ENCODE assay signal across 2 cellular contexts in the genomic region with DNA sequence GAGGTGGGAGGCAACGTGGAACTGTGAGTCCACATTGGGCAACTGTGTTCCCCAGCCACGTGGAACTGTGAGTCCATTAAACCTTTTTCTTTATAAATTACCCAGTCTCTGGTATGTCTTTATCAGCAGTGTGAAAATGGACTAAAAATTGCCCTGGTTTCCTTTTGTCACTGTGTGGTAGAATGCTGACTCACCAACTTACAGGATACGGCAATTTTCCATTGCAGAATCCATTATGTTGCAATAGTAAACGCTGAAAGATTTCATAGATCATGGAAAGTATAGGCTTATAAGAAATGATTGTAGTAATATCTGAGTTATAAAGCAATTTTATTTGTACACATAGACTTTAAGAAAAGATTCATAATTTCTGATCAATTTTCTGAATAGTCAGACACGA.
TF ChIP-seq lines count a peak whose summit lies in the region.

No MANE protein-coding gene starts in this region.

TF ChIP-seq in K562, 482 proteins besides CTCF, POLR2A, EP300 and RAD21 (continued from another document and continues in another):
- no peak for TF ChIP-seq ZFP36 (IDR thresholded peaks at IDR 0.05; ENCODE audit: low read depth, low read length, partially characterized antibody)
- TF ChIP-seq, protein P1, sequence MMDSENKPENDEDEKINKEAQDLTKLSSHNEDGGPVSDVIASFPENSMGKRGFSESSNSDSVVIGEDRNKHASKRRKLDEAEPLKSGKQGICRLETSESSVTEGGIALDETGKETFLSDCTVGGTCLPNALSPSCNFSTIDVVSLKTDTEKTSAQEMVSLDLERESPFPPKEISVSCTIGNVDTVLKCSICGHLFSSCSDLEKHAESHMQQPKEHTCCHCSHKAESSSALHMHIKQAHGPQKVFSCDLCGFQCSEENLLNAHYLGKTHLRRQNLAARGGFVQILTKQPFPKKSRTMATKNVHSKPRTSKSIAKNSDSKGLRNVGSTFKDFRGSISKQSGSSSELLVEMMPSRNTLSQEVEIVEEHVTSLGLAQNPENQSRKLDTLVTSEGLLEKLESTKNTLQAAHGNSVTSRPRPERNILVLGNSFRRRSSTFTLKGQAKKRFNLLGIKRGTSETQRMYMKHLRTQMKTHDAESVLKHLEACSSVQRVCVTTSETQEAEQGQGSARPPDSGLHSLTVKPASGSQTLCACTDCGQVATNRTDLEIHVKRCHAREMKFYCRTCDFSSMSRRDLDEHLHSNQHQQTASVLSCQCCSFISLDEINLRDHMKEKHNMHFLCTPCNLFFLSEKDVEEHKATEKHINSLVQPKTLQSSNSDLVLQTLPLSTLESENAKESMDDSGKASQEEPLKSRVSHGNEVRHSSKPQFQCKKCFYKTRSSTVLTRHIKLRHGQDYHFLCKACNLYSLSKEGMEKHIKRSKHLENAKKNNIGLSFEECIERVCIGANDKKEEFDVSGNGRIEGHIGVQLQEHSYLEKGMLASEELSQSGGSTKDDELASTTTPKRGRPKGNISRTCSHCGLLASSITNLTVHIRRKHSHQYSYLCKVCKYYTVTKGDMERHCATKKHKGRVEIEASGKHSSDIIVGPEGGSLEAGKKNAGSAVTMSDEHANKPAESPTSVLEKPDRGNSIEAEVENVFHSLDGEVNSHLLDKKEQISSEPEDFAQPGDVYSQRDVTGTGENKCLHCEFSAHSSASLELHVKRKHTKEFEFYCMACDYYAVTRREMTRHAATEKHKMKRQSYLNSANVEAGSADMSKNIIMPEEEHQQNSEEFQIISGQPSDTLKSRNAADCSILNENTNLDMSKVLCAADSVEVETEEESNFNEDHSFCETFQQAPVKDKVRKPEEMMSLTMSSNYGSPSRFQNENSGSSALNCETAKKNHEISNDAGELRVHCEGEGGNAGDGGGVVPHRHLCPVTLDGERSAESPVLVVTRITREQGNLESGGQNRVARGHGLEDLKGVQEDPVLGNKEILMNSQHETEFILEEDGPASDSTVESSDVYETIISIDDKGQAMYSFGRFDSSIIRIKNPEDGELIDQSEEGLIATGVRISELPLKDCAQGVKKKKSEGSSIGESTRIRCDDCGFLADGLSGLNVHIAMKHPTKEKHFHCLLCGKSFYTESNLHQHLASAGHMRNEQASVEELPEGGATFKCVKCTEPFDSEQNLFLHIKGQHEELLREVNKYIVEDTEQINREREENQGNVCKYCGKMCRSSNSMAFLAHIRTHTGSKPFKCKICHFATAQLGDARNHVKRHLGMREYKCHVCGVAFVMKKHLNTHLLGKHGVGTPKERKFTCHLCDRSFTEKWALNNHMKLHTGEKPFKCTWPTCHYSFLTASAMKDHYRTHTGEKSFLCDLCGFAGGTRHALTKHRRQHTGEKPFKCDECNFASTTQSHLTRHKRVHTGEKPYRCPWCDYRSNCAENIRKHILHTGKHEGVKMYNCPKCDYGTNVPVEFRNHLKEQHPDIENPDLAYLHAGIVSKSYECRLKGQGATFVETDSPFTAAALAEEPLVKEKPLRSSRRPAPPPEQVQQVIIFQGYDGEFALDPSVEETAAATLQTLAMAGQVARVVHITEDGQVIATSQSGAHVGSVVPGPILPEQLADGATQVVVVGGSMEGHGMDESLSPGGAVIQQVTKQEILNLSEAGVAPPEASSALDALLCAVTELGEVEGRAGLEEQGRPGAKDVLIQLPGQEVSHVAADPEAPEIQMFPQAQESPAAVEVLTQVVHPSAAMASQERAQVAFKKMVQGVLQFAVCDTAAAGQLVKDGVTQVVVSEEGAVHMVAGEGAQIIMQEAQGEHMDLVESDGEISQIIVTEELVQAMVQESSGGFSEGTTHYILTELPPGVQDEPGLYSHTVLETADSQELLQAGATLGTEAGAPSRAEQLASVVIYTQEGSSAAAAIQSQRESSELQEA (IDR thresholded peaks at IDR 0.05; ENCODE audit: low read depth), result no peak
- peak; percentile 58 for TF ChIP-seq ZNF316 (IDR thresholded peaks at IDR 0.05)
- no peak for TF ChIP-seq ZNF780A (CRISPR knock-in tag; IDR thresholded peaks at IDR 0.05)
- TF ChIP-seq, protein P2, sequence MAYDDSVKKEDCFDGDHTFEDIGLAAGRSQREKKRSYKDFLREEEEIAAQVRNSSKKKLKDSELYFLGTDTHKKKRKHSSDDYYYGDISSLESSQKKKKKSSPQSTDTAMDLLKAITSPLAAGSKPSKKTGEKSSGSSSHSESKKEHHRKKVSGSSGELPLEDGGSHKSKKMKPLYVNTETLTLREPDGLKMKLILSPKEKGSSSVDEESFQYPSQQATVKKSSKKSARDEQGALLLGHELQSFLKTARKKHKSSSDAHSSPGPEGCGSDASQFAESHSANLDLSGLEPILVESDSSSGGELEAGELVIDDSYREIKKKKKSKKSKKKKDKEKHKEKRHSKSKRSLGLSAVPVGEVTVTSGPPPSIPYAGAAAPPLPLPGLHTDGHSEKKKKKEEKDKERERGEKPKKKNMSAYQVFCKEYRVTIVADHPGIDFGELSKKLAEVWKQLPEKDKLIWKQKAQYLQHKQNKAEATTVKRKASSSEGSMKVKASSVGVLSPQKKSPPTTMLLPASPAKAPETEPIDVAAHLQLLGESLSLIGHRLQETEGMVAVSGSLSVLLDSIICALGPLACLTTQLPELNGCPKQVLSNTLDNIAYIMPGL (CRISPR knock-in tag; IDR thresholded peaks at IDR 0.05), result no peak
- no peak for TF ChIP-seq KAT7 (CRISPR knock-in tag; IDR thresholded peaks at IDR 0.05; ENCODE audit: borderline replicate concordance)
- no peak for TF ChIP-seq NFATC3 (IDR thresholded peaks at IDR 0.05)
- no peak for TF ChIP-seq DACH1 (IDR thresholded peaks at IDR 0.05; ENCODE audit: partially characterized antibody)
- TF ChIP-seq, protein P3, sequence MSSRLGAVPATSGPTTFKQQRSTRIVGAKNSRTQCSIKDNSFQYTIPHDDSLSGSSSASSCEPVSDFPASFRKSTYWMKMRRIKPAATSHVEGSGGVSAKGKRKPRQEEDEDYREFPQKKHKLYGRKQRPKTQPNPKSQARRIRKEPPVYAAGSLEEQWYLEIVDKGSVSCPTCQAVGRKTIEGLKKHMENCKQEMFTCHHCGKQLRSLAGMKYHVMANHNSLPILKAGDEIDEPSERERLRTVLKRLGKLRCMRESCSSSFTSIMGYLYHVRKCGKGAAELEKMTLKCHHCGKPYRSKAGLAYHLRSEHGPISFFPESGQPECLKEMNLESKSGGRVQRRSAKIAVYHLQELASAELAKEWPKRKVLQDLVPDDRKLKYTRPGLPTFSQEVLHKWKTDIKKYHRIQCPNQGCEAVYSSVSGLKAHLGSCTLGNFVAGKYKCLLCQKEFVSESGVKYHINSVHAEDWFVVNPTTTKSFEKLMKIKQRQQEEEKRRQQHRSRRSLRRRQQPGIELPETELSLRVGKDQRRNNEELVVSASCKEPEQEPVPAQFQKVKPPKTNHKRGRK (tag; IDR thresholded peaks at IDR 0.05), result no peak
- TF ChIP-seq RBFOX2 (IDR thresholded peaks at IDR 0.05; ENCODE audit: low read depth, low read length), result no peak
- no peak for TF ChIP-seq SPI1 (IDR thresholded peaks at IDR 0.05; ENCODE audit: borderline replicate concordance, low read depth, low read length)
- TF ChIP-seq CEBPB (tag; IDR thresholded peaks at IDR 0.05), result peak; percentile 71
- TF ChIP-seq ZNF57 (CRISPR knock-in tag; IDR thresholded peaks at IDR 0.05), result no peak
- no peak for TF ChIP-seq KLF10 (CRISPR knock-in tag; IDR thresholded peaks at IDR 0.05)
- no peak for TF ChIP-seq ZBED1 (IDR thresholded peaks at IDR 0.05)
- no peak for TF ChIP-seq POLR3A (IDR thresholded peaks at IDR 0.05; ENCODE audit: borderline replicate concordance, extremely low read depth, insufficient read depth, insufficient read length)
- TF ChIP-seq FOXM1 (IDR thresholded peaks at IDR 0.05; ENCODE audit: low read depth), result no peak
- no peak for TF ChIP-seq FOXM1 (CRISPR knock-in tag; IDR thresholded peaks at IDR 0.05; ENCODE audit: low read depth)

TF ChIP-seq in HepG2, 621 proteins besides CTCF, POLR2A, EP300 and RAD21:
- TF ChIP-seq, protein P4, sequence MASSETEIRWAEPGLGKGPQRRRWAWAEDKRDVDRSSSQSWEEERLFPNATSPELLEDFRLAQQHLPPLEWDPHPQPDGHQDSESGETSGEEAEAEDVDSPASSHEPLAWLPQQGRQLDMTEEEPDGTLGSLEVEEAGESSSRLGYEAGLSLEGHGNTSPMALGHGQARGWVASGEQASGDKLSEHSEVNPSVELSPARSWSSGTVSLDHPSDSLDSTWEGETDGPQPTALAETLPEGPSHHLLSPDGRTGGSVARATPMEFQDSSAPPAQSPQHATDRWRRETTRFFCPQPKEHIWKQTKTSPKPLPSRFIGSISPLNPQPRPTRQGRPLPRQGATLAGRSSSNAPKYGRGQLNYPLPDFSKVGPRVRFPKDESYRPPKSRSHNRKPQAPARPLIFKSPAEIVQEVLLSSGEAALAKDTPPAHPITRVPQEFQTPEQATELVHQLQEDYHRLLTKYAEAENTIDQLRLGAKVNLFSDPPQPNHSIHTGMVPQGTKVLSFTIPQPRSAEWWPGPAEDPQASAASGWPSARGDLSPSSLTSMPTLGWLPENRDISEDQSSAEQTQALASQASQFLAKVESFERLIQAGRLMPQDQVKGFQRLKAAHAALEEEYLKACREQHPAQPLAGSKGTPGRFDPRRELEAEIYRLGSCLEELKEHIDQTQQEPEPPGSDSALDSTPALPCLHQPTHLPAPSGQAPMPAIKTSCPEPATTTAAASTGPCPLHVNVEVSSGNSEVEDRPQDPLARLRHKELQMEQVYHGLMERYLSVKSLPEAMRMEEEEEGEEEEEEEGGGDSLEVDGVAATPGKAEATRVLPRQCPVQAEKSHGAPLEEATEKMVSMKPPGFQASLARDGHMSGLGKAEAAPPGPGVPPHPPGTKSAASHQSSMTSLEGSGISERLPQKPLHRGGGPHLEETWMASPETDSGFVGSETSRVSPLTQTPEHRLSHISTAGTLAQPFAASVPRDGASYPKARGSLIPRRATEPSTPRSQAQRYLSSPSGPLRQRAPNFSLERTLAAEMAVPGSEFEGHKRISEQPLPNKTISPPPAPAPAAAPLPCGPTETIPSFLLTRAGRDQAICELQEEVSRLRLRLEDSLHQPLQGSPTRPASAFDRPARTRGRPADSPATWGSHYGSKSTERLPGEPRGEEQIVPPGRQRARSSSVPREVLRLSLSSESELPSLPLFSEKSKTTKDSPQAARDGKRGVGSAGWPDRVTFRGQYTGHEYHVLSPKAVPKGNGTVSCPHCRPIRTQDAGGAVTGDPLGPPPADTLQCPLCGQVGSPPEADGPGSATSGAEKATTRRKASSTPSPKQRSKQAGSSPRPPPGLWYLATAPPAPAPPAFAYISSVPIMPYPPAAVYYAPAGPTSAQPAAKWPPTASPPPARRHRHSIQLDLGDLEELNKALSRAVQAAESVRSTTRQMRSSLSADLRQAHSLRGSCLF (CRISPR knock-in tag; IDR thresholded peaks at IDR 0.05; ENCODE audit: borderline replicate concordance), result no peak
- TF ChIP-seq CEBPB (IDR thresholded peaks at IDR 0.05; ENCODE audit: borderline replicate concordance, low read depth, low read length) (peak; percentile 46; the same call in 1 of the 2 replicates), BRCA1 (CRISPR knock-in tag; IDR thresholded peaks at IDR 0.05) (no peak), MAFK (conservative IDR thresholded peaks at IDR 0.05 in 1 of 2, IDR thresholded peaks at IDR 0.05 in 1 of 2; ENCODE audit: low read length in 2 of 2) (peak; percentile 53 to 72), RFX1 (IDR thresholded peaks at IDR 0.05) (no peak), ELF4 (CRISPR knock-in tag; IDR thresholded peaks at IDR 0.05; ENCODE audit: borderline replicate concordance) (no peak), MAFF (IDR thresholded peaks at IDR 0.05; ENCODE audit: low read depth, low read length) (peak; percentile 58), FOXA3 (CRISPR knock-in tag; IDR thresholded peaks at IDR 0.05) (no peak), XBP1 (CRISPR knock-in tag; IDR thresholded peaks at IDR 0.05) (no peak)
- TF ChIP-seq, protein P5, sequence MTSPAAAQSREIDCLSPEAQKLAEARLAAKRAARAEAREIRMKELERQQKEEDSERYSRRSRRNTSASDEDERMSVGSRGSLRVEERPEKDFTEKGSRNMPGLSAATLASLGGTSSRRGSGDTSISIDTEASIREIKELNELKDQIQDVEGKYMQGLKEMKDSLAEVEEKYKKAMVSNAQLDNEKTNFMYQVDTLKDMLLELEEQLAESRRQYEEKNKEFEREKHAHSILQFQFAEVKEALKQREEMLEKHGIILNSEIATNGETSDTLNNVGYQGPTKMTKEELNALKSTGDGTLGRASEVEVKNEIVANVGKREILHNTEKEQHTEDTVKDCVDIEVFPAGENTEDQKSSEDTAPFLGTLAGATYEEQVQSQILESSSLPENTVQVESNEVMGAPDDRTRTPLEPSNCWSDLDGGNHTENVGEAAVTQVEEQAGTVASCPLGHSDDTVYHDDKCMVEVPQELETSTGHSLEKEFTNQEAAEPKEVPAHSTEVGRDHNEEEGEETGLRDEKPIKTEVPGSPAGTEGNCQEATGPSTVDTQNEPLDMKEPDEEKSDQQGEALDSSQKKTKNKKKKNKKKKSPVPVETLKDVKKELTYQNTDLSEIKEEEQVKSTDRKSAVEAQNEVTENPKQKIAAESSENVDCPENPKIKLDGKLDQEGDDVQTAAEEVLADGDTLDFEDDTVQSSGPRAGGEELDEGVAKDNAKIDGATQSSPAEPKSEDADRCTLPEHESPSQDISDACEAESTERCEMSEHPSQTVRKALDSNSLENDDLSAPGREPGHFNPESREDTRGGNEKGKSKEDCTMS (CRISPR knock-in tag; conservative IDR thresholded peaks at IDR 0.05), result no peak
- TF ChIP-seq, protein P6, sequence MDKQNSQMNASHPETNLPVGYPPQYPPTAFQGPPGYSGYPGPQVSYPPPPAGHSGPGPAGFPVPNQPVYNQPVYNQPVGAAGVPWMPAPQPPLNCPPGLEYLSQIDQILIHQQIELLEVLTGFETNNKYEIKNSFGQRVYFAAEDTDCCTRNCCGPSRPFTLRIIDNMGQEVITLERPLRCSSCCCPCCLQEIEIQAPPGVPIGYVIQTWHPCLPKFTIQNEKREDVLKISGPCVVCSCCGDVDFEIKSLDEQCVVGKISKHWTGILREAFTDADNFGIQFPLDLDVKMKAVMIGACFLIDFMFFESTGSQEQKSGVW (CRISPR knock-in tag; IDR thresholded peaks at IDR 0.05; ENCODE audit: borderline replicate concordance), result no peak
